ENCODE assay signal across 24 cellular contexts in the genomic region with DNA sequence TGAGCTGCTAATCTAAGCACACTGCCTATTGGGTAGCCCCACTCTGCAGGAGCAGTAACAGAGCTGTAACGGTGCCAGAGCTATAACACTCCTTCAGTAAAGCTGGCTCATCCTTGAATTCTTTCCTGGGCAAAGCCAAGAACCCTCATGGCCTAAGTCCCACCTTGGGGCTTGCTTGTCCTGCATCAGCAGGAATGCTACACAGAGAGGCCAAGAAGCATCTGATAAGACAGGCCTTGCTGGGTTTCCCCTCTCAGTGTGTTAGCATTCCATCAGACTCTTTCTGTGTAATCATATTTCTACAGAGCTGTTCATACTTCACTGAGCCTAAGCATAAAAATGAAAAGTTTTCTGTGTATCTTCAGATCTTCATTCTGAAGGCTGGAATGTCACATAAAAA.
A peak's percentile ranks its signal among the peaks of the same experiment; 100 is the strongest.
DNase-seq lines count a peak whose midpoint lies in the region; ATAC-seq and TF ChIP-seq lines count a peak whose summit lies in the region.
"Had no signal": no experiment of that assay in that cellular context is flagged by ENCODE, and none has a peak within 500 bp of the region (broad histone marks: within the 10 kb centered on the region; RNA-seq: fewer than 3 reads in every experiment).

No MANE protein-coding gene starts in this region.

- no peaks in the 10 kb centered on the region for H3K9me3 ChIP-seq in uterus
- H3K9me3 ChIP-seq: BLaER1 treated with 17β-estradiol and CSF1 and Interleukin-3, amounts not matched to agents 10 nM and 100 nM; Caco-2; Peyer's patch had no signal

- intact Hi-C loops in uterus (cut with DNase I; ENCODE audit: low total_unique reads), result no loop called here

- H3K27ac Mint-ChIP-seq in stimulated activated effector memory CD8-positive, alpha-beta T cell treated with anti-CD3 and anti-CD28 coated beads, Interleukin-12 subunit alpha, Interleukin-12 subunit beta, amount 100 ng/mL, for 72 hours, result no peak overlapping the region
- H3K27ac Mint-ChIP-seq: CD4-positive, alpha-beta memory T cell; H9; HFFc6 had no signal

- TF ChIP-seq CTCF in fibroblast of villous mesenchyme (IDR thresholded peaks at IDR 0.05; ENCODE audit: insufficient read depth, low read depth, low read length), result no peak
- TF ChIP-seq CTCF in uterus (IDR thresholded peaks at IDR 0.05), result no peak

- in situ Hi-C loops in G401 (cut with HindIII; ENCODE audit: low sequenced_read_pairs), result no loop called here

- no peak overlapping the region for H3K4me3 Mint-ChIP-seq in stimulated activated effector memory CD8-positive, alpha-beta T cell treated with anti-CD3 and anti-CD28 coated beads, Interleukin-12 subunit alpha, Interleukin-12 subunit beta, amount 100 ng/mL, for 72 hours
- H3K4me3 Mint-ChIP-seq: CD4-positive, alpha-beta memory T cell; H9; HFFc6 had no signal

- peak; percentile 28 for ATAC-seq in stimulated activated effector memory CD8-positive, alpha-beta T cell treated with anti-CD3 and anti-CD28 coated beads, Interleukin-12 subunit alpha, Interleukin-12 subunit beta, amount 100 ng/mL, for 72 hours
- ATAC-seq in GM18873 (IDR thresholded peaks at IDR 0.05; ENCODE audit: low FRiP score, unreplicated experiment), result no peak

- TF ChIP-seq POLR2A in uterus (IDR thresholded peaks at IDR 0.05), result no peak

- peak overlapping the region in 1 of 2 donors; percentile 37 for H3K27ac ChIP-seq in uterus
- H3K27ac ChIP-seq: BLaER1 treated with 17β-estradiol and CSF1 and Interleukin-3, amounts not matched to agents 10 nM and 100 nM; GM23248; KMS-11; Peyer's patch had no signal

- no peaks in the 10 kb centered on the region for H3K4me1 Mint-ChIP-seq in stimulated activated effector memory CD8-positive, alpha-beta T cell treated with anti-CD3 and anti-CD28 coated beads, Interleukin-12 subunit alpha, Interleukin-12 subunit beta, amount 100 ng/mL, for 72 hours
- H3K4me1 Mint-ChIP-seq: CD4-positive, alpha-beta memory T cell; H9 had no signal

- DNase-seq in G401 (ENCODE audit: low spot score) (peak; percentile 11), astrocyte of the hippocampus (ENCODE audit: low read depth, low spot score) (peak; percentile 16), fibroblast of villous mesenchyme (ENCODE audit: low read depth) (peak; percentile 23), uterus (no peak)
- DNase-seq in stimulated activated effector memory CD8-positive, alpha-beta T cell treated with anti-CD3 and anti-CD28 coated beads, Interleukin-12 subunit alpha, Interleukin-12 subunit beta, amount 100 ng/mL, for 72 hours (ENCODE audit: low spot score in 2 of 2), result no peak
- DNase-seq in activated CD4-positive, alpha-beta T cell treated with anti-CD3 and anti-CD28 coated beads for 4 hours, result no peak
- DNase-seq in activated CD4-positive, alpha-beta T cell treated with anti-CD3 and anti-CD28 coated beads for 48 hours, result no peak
- DNase-seq: 8988T; Caco-2; CD4-positive, alpha-beta memory T cell; DMS 273 treated with DMSO at 0.1 percent for 48 hours; DMS79 treated with DMSO at 0.1 percent for 48 hours; GM23248; H9; HFFc6; NCI-H1694 treated with DMSO at 0.1 percent for 48 hours; NCI-H2081 treated with DMSO at 0.1 percent for 48 hours; NCI-H2171 treated with DMSO at 0.1 percent for 48 hours; NCI-H446; NCI-H526; Peyer's patch had no signal

- H3K36me3 Mint-ChIP-seq in stimulated activated effector memory CD8-positive, alpha-beta T cell treated with anti-CD3 and anti-CD28 coated beads, Interleukin-12 subunit alpha, Interleukin-12 subunit beta, amount 100 ng/mL, for 72 hours, result no peaks in the 10 kb centered on the region
- H3K36me3 Mint-ChIP-seq: CD4-positive, alpha-beta memory T cell had no signal

- H3K36me3 ChIP-seq in uterus, result no peaks in the 10 kb centered on the region
- H3K36me3 ChIP-seq: BLaER1 treated with 17β-estradiol and CSF1 and Interleukin-3, amounts not matched to agents 10 nM and 100 nM; Peyer's patch had no signal

- H3K4me1 ChIP-seq in uterus, result no peaks in the 10 kb centered on the region
- H3K4me1 ChIP-seq: BLaER1 treated with 17β-estradiol and CSF1 and Interleukin-3, amounts not matched to agents 10 nM and 100 nM; Caco-2; Peyer's patch had no signal

- no peaks in the 10 kb centered on the region for H3K27me3 ChIP-seq in uterus
- H3K27me3 ChIP-seq: BLaER1 treated with 17β-estradiol and CSF1 and Interleukin-3, amounts not matched to agents 10 nM and 100 nM; Peyer's patch had no signal

- no peaks in the 10 kb centered on the region for H3K9me3 Mint-ChIP-seq in stimulated activated effector memory CD8-positive, alpha-beta T cell treated with anti-CD3 and anti-CD28 coated beads, Interleukin-12 subunit alpha, Interleukin-12 subunit beta, amount 100 ng/mL, for 72 hours
- H3K9me3 Mint-ChIP-seq: CD4-positive, alpha-beta memory T cell; H9; HFFc6 had no signal

- H3K4me3 ChIP-seq in fibroblast of villous mesenchyme (ENCODE audit: low read depth, low read length) (no peak overlapping the region), uterus (no peak overlapping the region)
- H3K4me3 ChIP-seq: BLaER1 treated with 17β-estradiol and CSF1 and Interleukin-3, amounts not matched to agents 10 nM and 100 nM; GM23248; Peyer's patch had no signal

Comparison
In these comparisons a context has a peak if more than half of its experiments do, and no peak if none do; other contexts are left out.
1. DNase-seq: peak in G401 (single experiment), astrocyte of the hippocampus (single experiment) and fibroblast of villous mesenchyme (single experiment); none in stimulated activated effector memory CD8-positive, alpha-beta T cell treated with anti-CD3 and anti-CD28 coated beads, Interleukin-12 subunit alpha, Interleukin-12 subunit beta, amount 100 ng/mL, for 72 hours (0 of 2), uterus (0 of 2), activated CD4-positive, alpha-beta T cell treated with anti-CD3 and anti-CD28 coated beads for 4 hours (0 of 2) and activated CD4-positive, alpha-beta T cell treated with anti-CD3 and anti-CD28 coated beads for 48 hours (single experiment).